Comparison of ENCODE assay signal across 9 cellular contexts in genomic region chr7:3042861-3043489, GRCh38. TPM values are rescaled to one million over a fixed set of nuclear protein-coding genes. Genes with fewer than 3 reads are reported as not detected.
DNase-seq lines count a peak whose midpoint lies in the region; ATAC-seq, FAIRE-seq and TF ChIP-seq lines count a peak whose summit lies in the region.
"Had no signal": no experiment of that assay in that cellular context is flagged by ENCODE, and none has a peak within 500 bp of the region (broad histone marks: within the 10 kb centered on the region; RNA-seq: fewer than 3 reads in every experiment).

No MANE protein-coding gene starts in this region.

- H2BK12ac ChIP-seq in H1 (ENCODE audit: low read depth, low read length) = no peak overlapping the region

- no peak overlapping the region for H3K56ac ChIP-seq in H1 (replicated peaks; ENCODE audit: insufficient read length, low read depth, low read length)

- DNase-seq in activated CD4-positive, CD25-positive, alpha-beta regulatory T cell (lab: John Stamatoyannopoulos, UW) = peak in 3 of 4 experiments; percentile 28 to 43 (median 28)
- DNase-seq in H1 (ENCODE audit: low read depth in 1 of 2, low spot score in 2 of 2) = peak in 1 of 2 experiments; percentile 63
- DNase-seq in stimulated activated CD4-positive, alpha-beta T cell treated with anti-CD3 and anti-CD28 coated beads, Interleukin-2, amount 100 ng/mL, for 4 hours (ENCODE audit: low read depth) = peak; percentile 51
- DNase-seq in HuH-7 (ENCODE audit: low spot score) = no peak
- no peak for DNase-seq in DMS53 treated with DMSO at 0.1 percent for 48 hours (lab: John Stamatoyannopoulos, UW; ENCODE audit: unreplicated experiment)
- DNase-seq in D721Med (ENCODE audit: insufficient read length, low spot score) = no peak

- H3K4ac ChIP-seq in H1 (replicated peaks; ENCODE audit: insufficient read length, low read depth, low read length) = no peak overlapping the region

- H3K4me3 ChIP-seq in H1 (ENCODE audit: extremely low read depth in 1 of 4, insufficient read depth in 2 of 4, low read depth in 3 of 4, low read length in 4 of 4) = peak overlapping the region; percentile 49 to 99 (median 56)
- H3K4me3 ChIP-seq: SK-N-MC had no signal

- TF ChIP-seq CTCF in H1 (IDR thresholded peaks at IDR 0.05; ENCODE audit: control extremely low read depth in 1 of 3, insufficient read depth in 1 of 3, low read depth in 1 of 3, low read length in 3 of 3) (no peak), D721Med (IDR thresholded peaks at IDR 0.05; ENCODE audit: insufficient read depth, missing control alignments) (no peak)

- H3K23me2 ChIP-seq in H1 (ENCODE audit: low read depth, low read length) = peaks cover 2% of the 10 kb centered on the region; the same call in 1 of the 2 replicates

- 0 out of 2 replicates have a peak overlapping the region, but pooled peaks have one; percentile 53 for H2AK5ac ChIP-seq in H1 (ENCODE audit: low read depth, low read length)

- H4K5ac ChIP-seq in H1 (ENCODE audit: insufficient read length, low read depth, low read length) = no peak overlapping the region

- no peak for TF ChIP-seq EP300 in H1 (IDR thresholded peaks at IDR 0.05; ENCODE audit: borderline replicate concordance in 1 of 2, low read depth in 2 of 2, low read length in 2 of 2)

- no peak for TF ChIP-seq POLR2A in H1 (IDR thresholded peaks at IDR 0.05; ENCODE audit: control extremely low read depth in 1 of 2, low read depth in 2 of 2, low read length in 2 of 2)

- H2BK20ac ChIP-seq in H1 (ENCODE audit: low read length) = no peak overlapping the region

- H2BK120ac ChIP-seq in H1 (replicated peaks; ENCODE audit: low read depth, low read length) = no peak overlapping the region

- H3K27me3 ChIP-seq in H1 (replicated peaks in 1 of 4; ENCODE audit: control insufficient read depth in 3 of 4, extremely low read depth in 1 of 4, insufficient read depth in 3 of 4, low read length in 3 of 4) = no peaks in the 10 kb centered on the region

- no peaks in the 10 kb centered on the region; a peak in 1 of 4 replicates for H3K79me2 ChIP-seq in H1 (ENCODE audit: control insufficient read depth in 1 of 2, insufficient read depth in 2 of 2, low read length in 2 of 2)

- TF ChIP-seq RAD21 in H1 (IDR thresholded peaks at IDR 0.05 in 1 of 2, conservative IDR thresholded peaks at IDR 0.05 in 1 of 2; ENCODE audit: low read depth in 2 of 2, low read length in 2 of 2) = no peak

- no peaks in the 10 kb centered on the region for H4K20me1 ChIP-seq in H1 (replicated peaks in 1 of 2; ENCODE audit: control insufficient read depth in 1 of 2, insufficient read depth in 2 of 2, low read length in 2 of 2)

- ATAC-seq in GM18861 (IDR thresholded peaks at IDR 0.05; ENCODE audit: unreplicated experiment) (peak; percentile 43), HG02970 (IDR thresholded peaks at IDR 0.05; ENCODE audit: low FRiP score, unreplicated experiment) (peak; percentile 54)

- H3K27ac ChIP-seq in H1 (ENCODE audit: low read depth, low read length) = no peak overlapping the region
- H3K27ac ChIP-seq: SK-N-MC had no signal

- H3K9ac ChIP-seq in H1 (replicated peaks in 1 of 4; ENCODE audit: extremely low read depth in 1 of 4, low read depth in 3 of 4, low read length in 3 of 4) = peak overlapping the region in 1 of 4 experiments; percentile 24; a peak in 1 of 7 replicates

- H3K4me2 ChIP-seq in H1 (ENCODE audit: insufficient read depth in 1 of 2, low read depth in 2 of 2, low read length in 2 of 2) = peak overlapping the region; percentile 71 to 80

- H3K79me1 ChIP-seq in H1 (ENCODE audit: low read depth, low read length) = peaks cover 3% of the 10 kb centered on the region

- H3K4me1 ChIP-seq in H1 (replicated peaks in 1 of 4; ENCODE audit: control insufficient read depth in 3 of 4, insufficient read depth in 4 of 4, low read length in 3 of 4) = peaks cover 0 to 11% (median 6%) of the 10 kb centered on the region in 4 experiments; a peak in 5 of 7 replicates

- no peak overlapping the region for H3K23ac ChIP-seq in H1 (ENCODE audit: insufficient read length)

- POLR2A ChIA-PET in H1 (lab: Charles Lee; ENCODE audit: partially characterized antibody) = interaction anchor here (1.4 kb wide), 1 partner anchor 12 kb away, joined by 4 read pairs; no protein-coding TSS in a partner anchor

- no peaks in the 10 kb centered on the region for H3K9me3 ChIP-seq in H1 (ENCODE audit: insufficient read depth in 2 of 2, low read depth in 1 of 2, low read length in 1 of 2)

- H4K8ac ChIP-seq in H1 (ENCODE audit: extremely low read depth, insufficient read depth, low read length) = peak overlapping the region; percentile 71; the same call in 1 of the 2 replicates

- H2BK5ac ChIP-seq in H1 (ENCODE audit: low read depth, low read length) = peak overlapping the region; percentile 55; the same call in 1 of the 2 replicates

- no peaks in the 10 kb centered on the region for H3K36me3 ChIP-seq in H1 (ENCODE audit: control insufficient read depth in 2 of 4, insufficient read depth in 4 of 4, low read length in 3 of 4)

- 25% methylated on average over 10 of the region's 17 CpGs; no CpG with 5 or more reads in 1 of the 2 experiments for WGBS in H1 (ENCODE audit: extremely low coverage in 1 of 2, insufficient coverage in 1 of 2, insufficient read length in 1 of 2, insufficient replicate concordance in 2 of 2, low coverage in 1 of 2, low lambda C conversion rate in 2 of 2, missing lambda C conversion rate in 1 of 2), 2 experiments

- no peak overlapping the region; the same call in 1 of the 2 replicates for H3K18ac ChIP-seq in H1 (ENCODE audit: extremely low read depth, low read length)

- CTCF ChIA-PET in H1 (lab: Charles Lee; ENCODE audit: partially characterized antibody) = no interaction called here

- no peak overlapping the region for H2BK15ac ChIP-seq in H1 (ENCODE audit: low read length)

- H4K91ac ChIP-seq in H1 (replicated peaks; ENCODE audit: insufficient read length, low read length) = peak overlapping the region; percentile 88

- H3K14ac ChIP-seq in H1 (ENCODE audit: insufficient read length) = no peak overlapping the region

- no peak overlapping the region for H2AFZ ChIP-seq in H1 (ENCODE audit: low read length)

- no peak for FAIRE-seq in H1 (lab: Jason Lieb, UNC)
- FAIRE-seq in D721Med (lab: Jason Lieb, UNC) = no peak

TF ChIP-seq in H1, 55 proteins besides CTCF, POLR2A, EP300 and RAD21:
- no peak for TF ChIP-seq SIX5 (IDR thresholded peaks at IDR 0.05; ENCODE audit: low read depth, low read length)
- TF ChIP-seq GTF2F1 (IDR thresholded peaks at IDR 0.05; ENCODE audit: borderline replicate concordance, low read depth, low read length) = no peak
- TF ChIP-seq NANOG (IDR thresholded peaks at IDR 0.05; ENCODE audit: insufficient read depth, low read depth, low read length, poor library complexity, severe bottlenecking) = no peak
- no peak for TF ChIP-seq SIN3A (conservative IDR thresholded peaks at IDR 0.05 in 1 of 2, IDR thresholded peaks at IDR 0.05 in 1 of 2; ENCODE audit: low read depth in 1 of 2, low read length in 2 of 2)
- TF ChIP-seq ASH2L (IDR thresholded peaks at IDR 0.05; ENCODE audit: low read length) = peak; percentile 62
- no peak for TF ChIP-seq POLR2AphosphoS5 (IDR thresholded peaks at IDR 0.05; ENCODE audit: low read depth, low read length)
- peak; percentile 37; the same call in 1 of the 2 replicates for TF ChIP-seq KDM1A (IDR thresholded peaks at IDR 0.05; ENCODE audit: borderline replicate concordance, low read length)

RNA-seq across cellular contexts. Expression of gene CARD11, which starts 0.7 kb away (rescaled TPM):
- total RNA-seq in H1 (2021; fragmentation: NEBNext Ultra II Directional; extraction: Animal tissue kit (Norgen Biotek cat#: 25700)) = 29.8 and 33.4 TPM in 2 replicates
- 12.6 and 15.1 TPM in 2 replicates for polyA plus RNA-seq in H1 (2011; rRNA removed)
- 13.2 TPM for polyA plus RNA-seq in H1 (2011; cell fraction: cytosol; rRNA removed)
- 24.4 TPM for polyA plus RNA-seq in H1 (2011; cell fraction: nucleus; rRNA removed)
- 14.3 to 24.3 TPM (median 22.7 TPM) in 4 replicates for polyA plus RNA-seq in H1 (2012, experiment 1 of 2)
- polyA plus RNA-seq in H1 (2012, experiment 2 of 2) = 11.5 TPM
- 22.1 TPM for polyA plus RNA-seq in H1 (2013, experiment 1 of 2)
- 21.7 TPM for polyA plus RNA-seq in H1 (2013, experiment 2 of 2)
- 18.1 and 21.5 TPM in 2 replicates for polyA minus RNA-seq in H1 (2011; rRNA and poly(A)+ RNA removed)
- polyA minus RNA-seq in H1 (2011; cell fraction: cytosol; rRNA and poly(A)+ RNA removed) = 9.8 TPM
- polyA minus RNA-seq in H1 (2011; cell fraction: nucleus; rRNA and poly(A)+ RNA removed) = 8.6 TPM

Comparison
In these comparisons a context has a peak if more than half of its experiments do, and no peak if none do; other contexts are left out.
1. DNase-seq: peak in activated CD4-positive, CD25-positive, alpha-beta regulatory T cell (3 of 4) and stimulated activated CD4-positive, alpha-beta T cell treated with anti-CD3 and anti-CD28 coated beads, Interleukin-2, amount 100 ng/mL, for 4 hours (single experiment); none in HuH-7 (single experiment), DMS53 treated with DMSO at 0.1 percent for 48 hours (single experiment) and D721Med (single experiment).